In the genomic region with DNA sequence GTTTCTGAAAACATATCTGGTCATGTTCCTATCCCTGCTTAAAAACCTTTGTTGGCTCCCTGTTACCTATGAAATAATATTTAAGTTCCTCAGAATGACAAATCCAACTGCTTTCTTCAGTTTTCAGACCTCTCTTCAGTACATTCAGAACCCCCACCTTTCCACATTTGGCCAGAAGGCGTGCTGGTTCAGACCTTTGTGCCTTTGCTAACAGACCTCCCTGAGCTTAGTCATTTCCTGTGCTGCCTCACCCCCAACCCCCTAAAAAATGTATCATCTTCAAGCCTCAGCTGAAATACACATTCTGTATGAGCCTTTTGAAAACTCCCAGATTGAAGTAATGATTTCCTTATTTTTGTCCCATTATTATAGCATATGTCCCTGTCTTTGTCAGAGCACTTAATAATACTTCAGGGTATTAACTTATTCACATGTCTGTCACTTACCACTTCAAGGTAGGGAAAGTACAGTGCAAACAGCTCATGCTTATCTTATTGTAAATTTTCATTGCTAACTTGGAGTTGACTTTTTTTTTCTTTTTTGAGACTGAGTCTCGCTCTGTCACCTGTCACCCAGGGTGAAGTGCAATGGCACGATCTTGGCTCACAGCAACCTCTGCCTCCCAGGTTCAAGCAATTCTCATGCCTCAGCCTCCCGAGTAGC, we compare ENCODE assay signal across 8 cellular contexts. TPM values are rescaled to one million over a fixed set of nuclear protein-coding genes. Genes with fewer than 3 reads are reported as not detected.
A peak's percentile ranks its signal among the peaks of the same experiment; 100 is the strongest.
DNase-seq lines count a peak whose midpoint lies in the region; ATAC-seq and TF ChIP-seq lines count a peak whose summit lies in the region.

No MANE protein-coding gene starts in this region.

- H3K4me3 Mint-ChIP-seq in activated naive CD8-positive, alpha-beta T cell treated with anti-CD3 and anti-CD28 coated beads for 36 hours: peak overlapping the region; percentile 44
- H3K4me3 Mint-ChIP-seq in naive thymus-derived CD8-positive, alpha-beta T cell: peak overlapping the region in 8 of 10 donors; percentile 0 to 71 (median 40)

- DNase-seq in BJ (ENCODE audit: low read depth): peak; percentile 50
- DNase-seq in RWPE2 (ENCODE audit: low spot score): peak; percentile 80
- DNase-seq in activated naive CD8-positive, alpha-beta T cell treated with anti-CD3 and anti-CD28 coated beads for 36 hours: peak; percentile 60
- peak in 9 of 10 donors; percentile 29 to 76 (median 45) for DNase-seq in naive thymus-derived CD8-positive, alpha-beta T cell
- no peak for DNase-seq in GOT3 (lab: John Stamatoyannopoulos, UW)
- no peak for DNase-seq in erythroblast (lab: John Stamatoyannopoulos, UW)
- DNase-seq in left ventricle myocardium superior: no peak

- no peaks in the 10 kb centered on the region for H3K27me3 Mint-ChIP-seq in activated naive CD8-positive, alpha-beta T cell treated with anti-CD3 and anti-CD28 coated beads for 36 hours
- no peaks in the 10 kb centered on the region for H3K27me3 Mint-ChIP-seq in naive thymus-derived CD8-positive, alpha-beta T cell

- H3K27ac ChIP-seq in RWPE2 (ENCODE audit: poor library complexity, severe bottlenecking): peak overlapping the region; percentile 97

- intact Hi-C loops in left ventricle myocardium superior (cut with micrococcal nuclease): no loop called here

- H3K27me3 ChIP-seq in BJ (ENCODE audit: control insufficient read depth, insufficient read depth, low read length) (no peaks in the 10 kb centered on the region), RWPE2 (ENCODE audit: insufficient read depth, poor library complexity, severe bottlenecking) (no peaks in the 10 kb centered on the region)

- H3K4me1 ChIP-seq in RWPE2 (ENCODE audit: insufficient read depth, poor library complexity, severe bottlenecking): peaks cover 33% of the 10 kb centered on the region

- peaks cover 32% of the 10 kb centered on the region for H3K36me3 Mint-ChIP-seq in activated naive CD8-positive, alpha-beta T cell treated with anti-CD3 and anti-CD28 coated beads for 36 hours
- peaks cover 0 to 90% (median 12%) of the 10 kb centered on the region in 3 donors for H3K36me3 Mint-ChIP-seq in naive thymus-derived CD8-positive, alpha-beta T cell

- H3K9me3 ChIP-seq in RWPE2 (ENCODE audit: severe bottlenecking): no peaks in the 10 kb centered on the region

- TF ChIP-seq CTCF in BJ (IDR thresholded peaks at IDR 0.05; ENCODE audit: insufficient read depth, low read depth, low read length) (peak; percentile 44), RWPE2 (IDR thresholded peaks at IDR 0.05; ENCODE audit: poor library complexity, severe bottlenecking) (peak; percentile 26)

- H3K36me3 ChIP-seq in BJ (ENCODE audit: control insufficient read depth, insufficient read depth, low read length) (peaks cover 7% of the 10 kb centered on the region), RWPE2 (ENCODE audit: low read depth) (peaks cover 96% of the 10 kb centered on the region)

- TF ChIP-seq POLR2A in erythroblast (IDR thresholded peaks at IDR 0.05; ENCODE audit: low read length): no peak

- H3K27ac Mint-ChIP-seq in activated naive CD8-positive, alpha-beta T cell treated with anti-CD3 and anti-CD28 coated beads for 36 hours: peak overlapping the region; percentile 85
- peak overlapping the region; percentile 63 to 96 (median 86) for H3K27ac Mint-ChIP-seq in naive thymus-derived CD8-positive, alpha-beta T cell

- CTCF ChIA-PET in BJ (lab: Yijun Ruan, JAX): interaction anchor here (0.6 to 7.1 kb wide), 7 partner anchors 9 to 97 kb away, joined by 3 to 46 read pairs (median 4); no protein-coding TSS in a partner anchor

- peaks cover 39% of the 10 kb centered on the region for H3K4me1 Mint-ChIP-seq in activated naive CD8-positive, alpha-beta T cell treated with anti-CD3 and anti-CD28 coated beads for 36 hours
- peaks cover 9 to 39% (median 22%) of the 10 kb centered on the region in 4 donors for H3K4me1 Mint-ChIP-seq in naive thymus-derived CD8-positive, alpha-beta T cell

- peak; percentile 93 for ATAC-seq in RWPE2 (ENCODE audit: low read depth)
- peak; percentile 73 to 86 for ATAC-seq in naive thymus-derived CD8-positive, alpha-beta T cell
- ATAC-seq in GM19395 (IDR thresholded peaks at IDR 0.05; ENCODE audit: unreplicated experiment): no peak
- ATAC-seq in left ventricle myocardium superior: no peak

- H3K4me3 ChIP-seq in BJ (ENCODE audit: low read depth, low read length) (no peak overlapping the region), RWPE2 (ENCODE audit: severe bottlenecking) (no peak overlapping the region)

- POLR2A ChIA-PET in BJ (lab: Charles Lee): no interaction called here
- POLR2A ChIA-PET in naive thymus-derived CD8-positive, alpha-beta T cell (lab: Charles Lee): interaction anchor here (0.9 to 1.1 kb wide), 2 partner anchors 38 to 77 kb away, joined by 3 to 5 read pairs; a partner anchor contains a TSS

- no peaks in the 10 kb centered on the region for H3K9me3 Mint-ChIP-seq in activated naive CD8-positive, alpha-beta T cell treated with anti-CD3 and anti-CD28 coated beads for 36 hours
- no peaks in the 10 kb centered on the region for H3K9me3 Mint-ChIP-seq in naive thymus-derived CD8-positive, alpha-beta T cell

RNA-seq across cellular contexts. Expression of gene FAM217A, which starts 19.7 kb away (rescaled TPM):
- not detected in 2 replicates for polyA plus RNA-seq in BJ (2011; rRNA removed)
- not detected in 2 replicates for polyA minus RNA-seq in BJ (2011; rRNA and poly(A)+ RNA removed)
- not detected for total RNA-seq in activated naive CD8-positive, alpha-beta T cell treated with anti-CD3 and anti-CD28 coated beads for 36 hours
- not detected for total RNA-seq in naive thymus-derived CD8-positive, alpha-beta T cell
- under 1 TPM in 2 of 3 donors, not detected in 1; 0.08 to 0.23 TPM for polyA plus RNA-seq in naive thymus-derived CD8-positive, alpha-beta T cell
- not detected for total RNA-seq in left ventricle myocardium superior

Comparison
In these comparisons a context has a peak if more than half of its experiments do, and no peak if none do; other contexts are left out.
1. DNase-seq: peak in BJ (single experiment), RWPE2 (single experiment), activated naive CD8-positive, alpha-beta T cell treated with anti-CD3 and anti-CD28 coated beads for 36 hours (single experiment) and naive thymus-derived CD8-positive, alpha-beta T cell (9 of 10); none in GOT3 (single experiment), erythroblast (0 of 2) and left ventricle myocardium superior (single experiment).
2. ATAC-seq: peak in RWPE2 (single experiment) and naive thymus-derived CD8-positive, alpha-beta T cell (2 of 2); none in GM19395 (single experiment) and left ventricle myocardium superior (single experiment).